ENCODE assay signal across 8 cellular contexts in genomic region chr18:74196220-74197119, GRCh38. TPM values are rescaled to one million over a fixed set of nuclear protein-coding genes. Genes with fewer than 3 reads are reported as not detected.
DNase-seq lines count a peak whose midpoint lies in the region; ATAC-seq and TF ChIP-seq lines count a peak whose summit lies in the region.

No MANE protein-coding gene starts in this region.

- no peak overlapping the region for H3K27ac Mint-ChIP-seq in Caco-2 (ENCODE audit: unreplicated experiment)
- H3K27ac Mint-ChIP-seq in stimulated activated naive CD8-positive, alpha-beta T cell treated with anti-CD3 and anti-CD28 coated beads, Interleukin-15, amount 100 ng/mL, for 72 hours: peak overlapping the region; percentile 60 to 84

- H3K36me3 ChIP-seq in Caco-2 (ENCODE audit: control insufficient read depth, insufficient read depth, low read length): no peaks in the 10 kb centered on the region

- no peaks in the 10 kb centered on the region for H3K4me1 ChIP-seq in Caco-2

- TF ChIP-seq CTCF in Caco-2 (IDR thresholded peaks at IDR 0.05; ENCODE audit: insufficient read depth in 1 of 2, low read depth in 1 of 2, low read length in 1 of 2, severe bottlenecking in 1 of 2, unreplicated experiment in 1 of 2): peak; percentile 26 to 61

- H3K9me3 Mint-ChIP-seq in Caco-2 (ENCODE audit: unreplicated experiment): no peaks in the 10 kb centered on the region
- H3K9me3 Mint-ChIP-seq in stimulated activated naive CD8-positive, alpha-beta T cell treated with anti-CD3 and anti-CD28 coated beads, Interleukin-15, amount 100 ng/mL, for 72 hours: no peaks in the 10 kb centered on the region

- no peaks in the 10 kb centered on the region for H3K9me3 ChIP-seq in Caco-2

- DNase-seq in Caco-2 (peak; percentile 51 to 60), NCI-H748 treated with DMSO at 0.1 percent for 48 hours (lab: John Stamatoyannopoulos, UW) (peak; percentile 57), epidermal melanocyte (ENCODE audit: insufficient read length, low spot score) (peak; percentile 78), myocyte (ENCODE audit: low read depth) (peak; percentile 67)
- DNase-seq in activated CD8-positive, alpha-beta memory T cell treated with anti-CD3 and anti-CD28 coated beads for 24 hours: peak; percentile 67
- DNase-seq in stimulated activated naive CD8-positive, alpha-beta T cell treated with anti-CD3 and anti-CD28 coated beads, Interleukin-15, amount 100 ng/mL, for 72 hours: peak; percentile 47 to 57

- peaks cover 9% of the 10 kb centered on the region for H3K4me1 Mint-ChIP-seq in Caco-2 (ENCODE audit: low read depth, unreplicated experiment)
- H3K4me1 Mint-ChIP-seq in stimulated activated naive CD8-positive, alpha-beta T cell treated with anti-CD3 and anti-CD28 coated beads, Interleukin-15, amount 100 ng/mL, for 72 hours: peaks cover 4% of the 10 kb centered on the region

- CTCF ChIA-PET in Caco-2 (lab: Charles Lee): interaction anchor here (1.4 kb wide), 1 partner anchor 146 kb away, joined by 3 read pairs; no protein-coding TSS in a partner anchor

- POLR2A ChIA-PET in Caco-2 (lab: Charles Lee): no interaction called here

- BruUV-seq in Caco-2 (replicated peaks; lab: Mats Ljungman, UMichigan): no TSS peak

- peaks cover 6% of the 10 kb centered on the region for H3K36me3 Mint-ChIP-seq in Caco-2 (ENCODE audit: insufficient read depth, unreplicated experiment)

- H3K4me3 ChIP-seq in Caco-2 (ENCODE audit: low read depth, low read length): peak overlapping the region; percentile 24; the same call in 1 of the 2 replicates

- peak overlapping the region; percentile 43 for H3K4me3 Mint-ChIP-seq in Caco-2 (ENCODE audit: unreplicated experiment)
- H3K4me3 Mint-ChIP-seq in stimulated activated naive CD8-positive, alpha-beta T cell treated with anti-CD3 and anti-CD28 coated beads, Interleukin-15, amount 100 ng/mL, for 72 hours: peak overlapping the region; percentile 53 to 91

- no peaks in the 10 kb centered on the region for H3K27me3 ChIP-seq in Caco-2 (replicated peaks; ENCODE audit: control insufficient read depth, insufficient read depth, low read length)

- ATAC-seq in GM19463 (IDR thresholded peaks at IDR 0.05; ENCODE audit: unreplicated experiment) (peak; percentile 79), HG03558 (IDR thresholded peaks at IDR 0.05; ENCODE audit: extremely low read depth, unreplicated experiment) (peak; percentile 64)
- ATAC-seq in stimulated activated naive CD8-positive, alpha-beta T cell treated with anti-CD3 and anti-CD28 coated beads, Interleukin-15, amount 100 ng/mL, for 72 hours: peak; percentile 71

- intact Hi-C loops in Caco-2 (cut with micrococcal nuclease; ENCODE audit: unreplicated experiment): loop anchor here (1.0 to 2.0 kb wide), 6 partner anchors 24 to 297 kb away; no protein-coding TSS in a partner anchor

- no peaks in the 10 kb centered on the region for H3K27me3 Mint-ChIP-seq in Caco-2 (ENCODE audit: insufficient read depth, unreplicated experiment)
- peaks cover 27% of the 10 kb centered on the region for H3K27me3 Mint-ChIP-seq in stimulated activated naive CD8-positive, alpha-beta T cell treated with anti-CD3 and anti-CD28 coated beads, Interleukin-15, amount 100 ng/mL, for 72 hours

RNA-seq across cellular contexts. Expression of gene TIMM21, which starts 48.1 kb away (rescaled TPM):
- total RNA-seq in Caco-2 (2022) (15.6 and 21.0 TPM in 2 replicates), myocyte (29.6 and 44.9 TPM in 2 replicates)
- 33.8 TPM for polyA plus RNA-seq in myocyte (2012)

RNA-seq across cellular contexts. Expression of gene FBXO15, which starts 48.8 kb away (rescaled TPM):
- total RNA-seq in Caco-2 (2022) (0.29 TPM in 1 of 2 replicates, not detected in the other), myocyte (0.83 and 0.91 TPM in 2 replicates)
- polyA plus RNA-seq in myocyte (2012): 0.67 TPM

Comparison
In these comparisons a context has a peak if more than half of its experiments do, and no peak if none do; other contexts are left out.
1. Peak in every context shown above with its lines: DNase-seq, ATAC-seq and H3K4me3 ChIP-seq.